In the genomic region with DNA sequence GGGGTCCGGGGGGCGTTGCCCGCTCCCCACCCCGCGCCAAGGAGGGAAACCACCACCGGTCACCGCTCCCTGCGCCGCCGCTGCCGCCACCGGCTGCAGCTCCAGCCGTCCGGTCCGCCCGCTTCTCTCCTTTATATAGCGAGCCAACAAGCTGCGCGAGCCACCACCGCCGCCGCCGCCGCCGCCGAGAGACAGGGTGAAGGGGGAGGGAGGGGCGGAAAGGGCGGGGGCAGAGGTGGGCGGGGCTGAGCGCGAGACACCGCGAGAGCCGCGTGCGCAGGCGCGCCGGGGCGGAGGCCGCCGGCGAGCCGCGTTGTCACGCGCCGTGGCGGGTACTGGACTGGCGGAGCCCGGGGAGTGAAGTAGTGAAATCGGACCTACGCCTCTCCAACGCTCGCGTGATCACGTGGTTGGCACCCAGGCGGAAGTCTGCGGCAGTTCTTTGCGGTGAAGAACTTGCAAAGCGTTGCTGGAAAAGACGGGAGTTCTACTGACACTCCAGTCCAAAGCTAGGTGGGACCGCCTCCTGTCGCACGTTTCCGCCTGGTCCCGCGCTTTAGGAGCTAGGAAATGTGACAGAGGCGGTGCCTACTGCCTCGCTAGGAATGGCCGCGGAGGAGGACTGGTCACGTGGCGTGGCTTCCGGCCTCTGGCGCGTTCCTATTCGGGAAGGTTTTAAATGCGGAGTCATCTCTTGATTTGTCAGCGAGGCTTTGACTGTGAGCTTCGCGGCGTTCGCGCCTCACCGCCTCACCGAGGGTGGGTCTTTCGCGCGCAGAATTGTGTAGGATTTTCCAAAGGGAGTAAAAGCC, we compare ENCODE assay signal across 8 cellular contexts.
DNase-seq lines count a peak whose midpoint lies in the region; ATAC-seq, FAIRE-seq and TF ChIP-seq lines count a peak whose summit lies in the region.

A gene (minus strand): TSS at position 193 of the 812 bp plus-strand sequence. CDS start 441 bp downstream, outside the sequence.

- peak; percentile 74 for ATAC-seq in GM19035 (IDR thresholded peaks at IDR 0.05; ENCODE audit: unreplicated experiment)
- peak; percentile 81 for ATAC-seq in HG03354 (IDR thresholded peaks at IDR 0.05; ENCODE audit: poor library complexity, severe bottlenecking, unreplicated experiment)
- ATAC-seq in activated CD4-positive, CD25-positive, alpha-beta regulatory T cell treated with anti-CD3 and anti-CD28 coated beads, Interleukin-2, amount 50 U/mL, for 24 hours: peak; percentile 74 to 78

- FAIRE-seq in islet of Langerhans (lab: Jason Lieb, UNC): peak; percentile 13

- DNase-seq in AG09319 (ENCODE audit: extremely low read depth, low read depth) (peak; percentile 94), NCI-H446 treated with DMSO at 0.1 percent for 48 hours (lab: John Stamatoyannopoulos, UW) (peak; percentile 98), cerebellar cortex (ENCODE audit: low spot score) (peak; percentile 96)
- peak; percentile 93 for DNase-seq in stimulated activated CD4-positive, alpha-beta T cell treated with anti-CD3 and anti-CD28 coated beads, Interleukin-12 subunit alpha, Interleukin-12 subunit beta, amount 100 ng/mL, for 4 hours

- TF ChIP-seq CTCF in AG09319 (IDR thresholded peaks at IDR 0.05; ENCODE audit: low read depth, low read length): no peak

Comparison
In these comparisons a context has a peak if more than half of its experiments do, and no peak if none do; other contexts are left out.
1. Peak in every context shown above with its lines: DNase-seq and ATAC-seq.